21 cellular contexts compared by ENCODE assay signal in genomic region chr14:64940336-64940910, GRCh38. TPM values are rescaled to one million over a fixed set of nuclear protein-coding genes. Genes with fewer than 3 reads are reported as not detected.
DNase-seq lines count a peak whose midpoint lies in the region; ATAC-seq and TF ChIP-seq lines count a peak whose summit lies in the region.
"Had no signal": no experiment of that assay in that cellular context is flagged by ENCODE, and none has a peak within 500 bp of the region (broad histone marks: within the 10 kb centered on the region; RNA-seq: fewer than 3 reads in every experiment).

No MANE protein-coding gene starts in this region.

- DNase-seq in activated CD4-positive, alpha-beta memory T cell treated with anti-CD3 and anti-CD28 coated beads for 36 hours, result no peak
- DNase-seq in activated CD4-positive, alpha-beta memory T cell treated with anti-CD3 and anti-CD28 coated beads, Interleukin-2, amount 10 ng/mL, durations not matched to agents 7 days and 5 days, result no peak
- DNase-seq in DMS79 treated with DMSO at 0.1 percent for 48 hours (lab: John Stamatoyannopoulos, UW) (peak; percentile 82), body of pancreas (no peak), NCI-H2029 treated with DMSO at 0.1 percent for 48 hours (lab: John Stamatoyannopoulos, UW) (no peak), tibial nerve (ENCODE audit: low spot score in 2 of 2) (no peak), GM20000 (ENCODE audit: low spot score) (no peak)
- DNase-seq in naive thymus-derived CD4-positive, alpha-beta T cell, result peak in 1 of 9 donors; percentile 8
- DNase-seq: activated B cell treated with CpG ODN at 0.5 μM for 24 hours; activated effector memory CD4-positive, alpha-beta T cell treated with Interleukin-2 at 50 U/mL for 16 hours; anterior cingulate cortex; effector memory CD4-positive, alpha-beta T cell; glutamatergic neuron; KBM-7; left ventricle myocardium inferior; NCI-H1930; NCI-H526 had no signal

- POLR2A ChIA-PET in activated CD4-positive, alpha-beta memory T cell treated with anti-CD3 and anti-CD28 coated beads for 36 hours (lab: Charles Lee), result interaction anchor here (0.6 kb wide), 1 partner anchor 117 kb away, joined by 5 read pairs; no protein-coding TSS in a partner anchor
- POLR2A ChIA-PET in activated CD4-positive, alpha-beta memory T cell treated with anti-CD3 and anti-CD28 coated beads, Interleukin-2, amount 10 ng/mL, durations not matched to agents 7 days and 5 days (lab: Charles Lee), result interaction anchor here (1.6 to 1.8 kb wide), 2 partner anchors 16 to 26 kb away, joined by 4 to 5 read pairs; partner anchors contain the start of gene CHURC1
- POLR2A ChIA-PET in naive thymus-derived CD4-positive, alpha-beta T cell (lab: Charles Lee), result interaction anchor here (0.5 to 1.1 kb wide), 3 partner anchors 13 to 47 kb away, joined by 3 to 7 read pairs (median 4); partner anchors contain the start of gene FNTB

- WGBS in body of pancreas, 2 donors, result 90 to 94% methylated on average over 3 of the region's 3 CpGs
- WGBS in tibial nerve, 2 donors, result 86 to 89% methylated on average over 3 of the region's 3 CpGs

- H3K9me3 ChIP-seq in body of pancreas, result no peaks in the 10 kb centered on the region
- no peaks in the 10 kb centered on the region for H3K9me3 ChIP-seq in naive thymus-derived CD4-positive, alpha-beta T cell (ENCODE audit: control insufficient read depth in 2 of 3, low read length in 3 of 3)
- no peaks in the 10 kb centered on the region for H3K9me3 ChIP-seq in tibial nerve
- H3K9me3 ChIP-seq: left ventricle myocardium inferior, SJSA1 had no signal

- H3K4me3 Mint-ChIP-seq in activated CD4-positive, alpha-beta memory T cell treated with anti-CD3 and anti-CD28 coated beads for 36 hours, result no peak overlapping the region
- no peak overlapping the region for H3K4me3 Mint-ChIP-seq in activated CD4-positive, alpha-beta memory T cell treated with anti-CD3 and anti-CD28 coated beads, Interleukin-2, amount 10 ng/mL, durations not matched to agents 7 days and 5 days
- H3K4me3 Mint-ChIP-seq in naive thymus-derived CD4-positive, alpha-beta T cell, result peak overlapping the region in 2 of 10 donors; percentile 10 to 28
- H3K4me3 Mint-ChIP-seq: activated B cell treated with CpG ODN at 0.5 μM for 24 hours; CD14-positive monocyte; T-helper 2 cell treated with Interferon-gamma antibody and Interleukin-4, amounts not matched to agents 5 μg/mL and 100 μg/mL, for 36 hours had no signal

- H3K27me3 ChIP-seq in body of pancreas (no peaks in the 10 kb centered on the region), tibial nerve (no peaks in the 10 kb centered on the region)
- H3K27me3 ChIP-seq in naive thymus-derived CD4-positive, alpha-beta T cell (ENCODE audit: control insufficient read depth in 2 of 2, insufficient read depth in 2 of 2, low read length in 2 of 2), result no peaks in the 10 kb centered on the region
- H3K27me3 ChIP-seq: SJSA1 had no signal

- TF ChIP-seq POLR2A in body of pancreas (IDR thresholded peaks at IDR 0.05) (no peak), tibial nerve (IDR thresholded peaks at IDR 0.05) (no peak)

- peaks cover 15% of the 10 kb centered on the region for H3K36me3 Mint-ChIP-seq in activated CD4-positive, alpha-beta memory T cell treated with anti-CD3 and anti-CD28 coated beads for 36 hours
- peaks cover 47% of the 10 kb centered on the region for H3K36me3 Mint-ChIP-seq in activated CD4-positive, alpha-beta memory T cell treated with anti-CD3 and anti-CD28 coated beads, Interleukin-2, amount 10 ng/mL, durations not matched to agents 7 days and 5 days (ENCODE audit: low read depth)
- peaks cover 8 to 49% (median 18%) of the 10 kb centered on the region in 5 donors for H3K36me3 Mint-ChIP-seq in naive thymus-derived CD4-positive, alpha-beta T cell

- no peaks in the 10 kb centered on the region for H3K27me3 Mint-ChIP-seq in activated CD4-positive, alpha-beta memory T cell treated with anti-CD3 and anti-CD28 coated beads for 36 hours
- H3K27me3 Mint-ChIP-seq in activated CD4-positive, alpha-beta memory T cell treated with anti-CD3 and anti-CD28 coated beads, Interleukin-2, amount 10 ng/mL, durations not matched to agents 7 days and 5 days, result no peaks in the 10 kb centered on the region
- H3K27me3 Mint-ChIP-seq in naive thymus-derived CD4-positive, alpha-beta T cell, result no peaks in the 10 kb centered on the region
- H3K27me3 Mint-ChIP-seq: activated B cell treated with CpG ODN at 0.5 μM for 24 hours had no signal

- TF ChIP-seq EP300 in tibial nerve (IDR thresholded peaks at IDR 0.05), result no peak

- H3K4me1 ChIP-seq in body of pancreas (peaks cover 73% of the 10 kb centered on the region), tibial nerve (peaks cover 0 to 16% (median 0%) of the 10 kb centered on the region in 4 donors)
- peaks cover 0 to 10% of the 10 kb centered on the region in 2 donors for H3K4me1 ChIP-seq in naive thymus-derived CD4-positive, alpha-beta T cell (ENCODE audit: control insufficient read depth in 2 of 2, insufficient read depth in 2 of 2, low read length in 2 of 2)
- H3K4me1 ChIP-seq: SJSA1 had no signal

- H3K4me3 ChIP-seq in body of pancreas (no peak overlapping the region), tibial nerve (no peak overlapping the region)
- H3K4me3 ChIP-seq in naive thymus-derived CD4-positive, alpha-beta T cell (ENCODE audit: low read length), result no peak overlapping the region
- H3K4me3 ChIP-seq: left ventricle myocardium inferior, SJSA1 had no signal

- peaks cover 52% of the 10 kb centered on the region for H3K4me1 Mint-ChIP-seq in activated CD4-positive, alpha-beta memory T cell treated with anti-CD3 and anti-CD28 coated beads for 36 hours (ENCODE audit: low read depth)
- peaks cover 36% of the 10 kb centered on the region for H3K4me1 Mint-ChIP-seq in activated CD4-positive, alpha-beta memory T cell treated with anti-CD3 and anti-CD28 coated beads, Interleukin-2, amount 10 ng/mL, durations not matched to agents 7 days and 5 days
- peaks cover 35 to 97% (median 86%) of the 10 kb centered on the region in 7 donors for H3K4me1 Mint-ChIP-seq in naive thymus-derived CD4-positive, alpha-beta T cell

- no peak for ATAC-seq in body of pancreas
- ATAC-seq in naive thymus-derived CD4-positive, alpha-beta T cell, result no peak

- H3K36me3 ChIP-seq in body of pancreas (replicated peaks in 1 of 2; ENCODE audit: insufficient read depth in 1 of 2, low read depth in 2 of 2) (no peaks in the 10 kb centered on the region), tibial nerve (peaks cover 0 to 66% (median 0%) of the 10 kb centered on the region in 3 donors)
- H3K36me3 ChIP-seq in naive thymus-derived CD4-positive, alpha-beta T cell (ENCODE audit: control insufficient read depth in 2 of 3, insufficient read depth in 3 of 3, low read length in 3 of 3), result peaks cover 0 to 21% (median 3%) of the 10 kb centered on the region in 3 experiments
- H3K36me3 ChIP-seq: left ventricle myocardium inferior, SJSA1 had no signal

- peak overlapping the region in 3 of 4 donors; percentile 4 to 77 (median 70) for H3K27ac ChIP-seq in body of pancreas
- no peak overlapping the region for H3K27ac ChIP-seq in naive thymus-derived CD4-positive, alpha-beta T cell (ENCODE audit: low read depth, low read length)
- H3K27ac ChIP-seq in tibial nerve, result no peak overlapping the region
- H3K27ac ChIP-seq: left ventricle myocardium inferior, SJSA1 had no signal

- intact Hi-C loops in activated CD4-positive, alpha-beta memory T cell treated with anti-CD3 and anti-CD28 coated beads for 36 hours (cut with micrococcal nuclease), result no loop called here
- intact Hi-C loops in body of pancreas (cut with DNase I), result no loop called here
- intact Hi-C loops in naive thymus-derived CD4-positive, alpha-beta T cell (cut with micrococcal nuclease), result loop anchor here in 1 of 2 donors (5.0 kb wide), 1 partner anchor 33 kb away; no protein-coding TSS in a partner anchor

- no peak for TF ChIP-seq CTCF in body of pancreas (IDR thresholded peaks at IDR 0.05)
- TF ChIP-seq CTCF in tibial nerve (IDR thresholded peaks at IDR 0.05), result no peak
- TF ChIP-seq CTCF in GM20000 (IDR thresholded peaks at IDR 0.05; ENCODE audit: extremely low read depth, missing control alignments), result no peak

- H3K27ac Mint-ChIP-seq in activated CD4-positive, alpha-beta memory T cell treated with anti-CD3 and anti-CD28 coated beads for 36 hours, result peak overlapping the region; percentile 4
- H3K27ac Mint-ChIP-seq in activated CD4-positive, alpha-beta memory T cell treated with anti-CD3 and anti-CD28 coated beads, Interleukin-2, amount 10 ng/mL, durations not matched to agents 7 days and 5 days, result no peak overlapping the region
- peak overlapping the region in 8 of 9 donors; percentile 12 to 88 (median 76) for H3K27ac Mint-ChIP-seq in naive thymus-derived CD4-positive, alpha-beta T cell
- H3K27ac Mint-ChIP-seq: activated B cell treated with CpG ODN at 0.5 μM for 24 hours; T-helper 2 cell treated with Interferon-gamma antibody and Interleukin-4, amounts not matched to agents 5 μg/mL and 100 μg/mL, for 36 hours had no signal

- no peaks in the 10 kb centered on the region for H3K9me3 Mint-ChIP-seq in activated CD4-positive, alpha-beta memory T cell treated with anti-CD3 and anti-CD28 coated beads for 36 hours
- H3K9me3 Mint-ChIP-seq in activated CD4-positive, alpha-beta memory T cell treated with anti-CD3 and anti-CD28 coated beads, Interleukin-2, amount 10 ng/mL, durations not matched to agents 7 days and 5 days, result no peaks in the 10 kb centered on the region
- H3K9me3 Mint-ChIP-seq in naive thymus-derived CD4-positive, alpha-beta T cell, result no peaks in the 10 kb centered on the region
- H3K9me3 Mint-ChIP-seq: activated B cell treated with CpG ODN at 0.5 μM for 24 hours; CD14-positive monocyte; T-helper 2 cell treated with Interferon-gamma antibody and Interleukin-4, amounts not matched to agents 5 μg/mL and 100 μg/mL, for 36 hours had no signal

- CTCF ChIA-PET in activated CD4-positive, alpha-beta memory T cell treated with anti-CD3 and anti-CD28 coated beads for 36 hours (lab: Charles Lee), result interaction anchor here (2.2 kb wide), 1 partner anchor 48 kb away, joined by 9 read pairs; no protein-coding TSS in a partner anchor
- CTCF ChIA-PET in activated CD4-positive, alpha-beta memory T cell treated with anti-CD3 and anti-CD28 coated beads, Interleukin-2, amount 10 ng/mL, durations not matched to agents 7 days and 5 days (lab: Charles Lee), result no interaction called here
- CTCF ChIA-PET in naive thymus-derived CD4-positive, alpha-beta T cell (lab: Charles Lee), result interaction anchor here (1.9 kb wide), 1 partner anchor 49 kb away, joined by 5 read pairs; no protein-coding TSS in a partner anchor

RNA-seq across cellular contexts. Expression of gene GPX2, which starts 2.1 kb away (rescaled TPM):
- not detected for total RNA-seq in activated CD4-positive, alpha-beta memory T cell treated with anti-CD3 and anti-CD28 coated beads for 36 hours
- total RNA-seq in activated CD4-positive, alpha-beta memory T cell treated with anti-CD3 and anti-CD28 coated beads, Interleukin-2, amount 10 ng/mL, durations not matched to agents 7 days and 5 days, result not detected
- 10 to 100 TPM; 14.3 to 26.7 TPM for total RNA-seq in body of pancreas
- total RNA-seq in naive thymus-derived CD4-positive, alpha-beta T cell, result not detected
- polyA plus RNA-seq in naive thymus-derived CD4-positive, alpha-beta T cell, result not detected
- total RNA-seq in tibial nerve, result not detected
- total RNA-seq: activated B cell treated with CpG ODN at 0.5 μM for 24 hours, left ventricle myocardium inferior, SJSA1, temporal lobe had no signal
- polyA plus RNA-seq: CD14-positive monocyte had no signal

RNA-seq across cellular contexts. Expression of gene CHURC1, which starts 26.2 kb away (rescaled TPM):
- 10 to 100 TPM; 61.7 to 62.6 TPM for total RNA-seq in activated CD4-positive, alpha-beta memory T cell treated with anti-CD3 and anti-CD28 coated beads for 36 hours
- 10 to 100 TPM; 80.6 to 91.1 TPM for total RNA-seq in activated CD4-positive, alpha-beta memory T cell treated with anti-CD3 and anti-CD28 coated beads, Interleukin-2, amount 10 ng/mL, durations not matched to agents 7 days and 5 days
- 10 to 100 TPM; 29.1 to 43.2 TPM for total RNA-seq in body of pancreas
- 100 to 1,000 TPM in 2 of 5 experiments, 10 to 100 TPM in 3; 71.9 to 117 (median 80.7) TPM for total RNA-seq in naive thymus-derived CD4-positive, alpha-beta T cell
- 100 to 1,000 TPM; 177 to 204 TPM for polyA plus RNA-seq in naive thymus-derived CD4-positive, alpha-beta T cell
- total RNA-seq in tibial nerve, result 100 to 1,000 TPM in 1 of 4 donors, 10 to 100 TPM in 3; 75.0 to 131 (median 89.1) TPM

RNA-seq across cellular contexts. Expression of gene RAB15, which starts 31.7 kb away (rescaled TPM):
- 1 to 10 TPM; 4.8 to 5.3 TPM for total RNA-seq in activated CD4-positive, alpha-beta memory T cell treated with anti-CD3 and anti-CD28 coated beads for 36 hours
- total RNA-seq in activated CD4-positive, alpha-beta memory T cell treated with anti-CD3 and anti-CD28 coated beads, Interleukin-2, amount 10 ng/mL, durations not matched to agents 7 days and 5 days, result 1 to 10 TPM; 1.5 to 1.7 TPM
- total RNA-seq in body of pancreas (10 to 100 TPM; 10.1 to 19.8 TPM), tibial nerve (1 to 10 TPM in 1 of 4 donors, under 1 TPM in 2, not detected in 1; 0.22 to 2.4 (median 0.42) TPM)
- total RNA-seq in naive thymus-derived CD4-positive, alpha-beta T cell, result 1 to 10 TPM; 4.9 to 7.1 (median 5.9) TPM
- 10 to 100 TPM in 1 of 2 donors, 1 to 10 TPM in 1; 4.7 to 11.1 TPM for polyA plus RNA-seq in naive thymus-derived CD4-positive, alpha-beta T cell

RNA-seq across cellular contexts. Expression of gene FNTB, which starts 46.3 kb away (rescaled TPM):
- total RNA-seq in activated CD4-positive, alpha-beta memory T cell treated with anti-CD3 and anti-CD28 coated beads for 36 hours, result 10 to 100 TPM in 1 of 2 experiments, 1 to 10 TPM in 1; 8.8 to 12.3 TPM
- 10 to 100 TPM; 12.3 to 16.1 TPM for total RNA-seq in activated CD4-positive, alpha-beta memory T cell treated with anti-CD3 and anti-CD28 coated beads, Interleukin-2, amount 10 ng/mL, durations not matched to agents 7 days and 5 days
- total RNA-seq in body of pancreas (1 to 10 TPM; 6.7 to 8.6 TPM), tibial nerve (10 to 100 TPM; 21.0 to 34.5 (median 31.0) TPM)
- 10 to 100 TPM; 10.4 to 19.7 (median 12.9) TPM for total RNA-seq in naive thymus-derived CD4-positive, alpha-beta T cell
- polyA plus RNA-seq in naive thymus-derived CD4-positive, alpha-beta T cell, result 1 to 10 TPM; 4.0 to 7.7 TPM

Comparison
In these comparisons a context has a peak if more than half of its experiments do, and no peak if none do; other contexts are left out.
1. H3K27ac ChIP-seq: peak in body of pancreas (3 of 4); none in naive thymus-derived CD4-positive, alpha-beta T cell (single experiment) and tibial nerve (0 of 4).
2. RNA of gene GPX2, which starts 2.1 kb away (total RNA-seq): 14.3 to 26.7 TPM in body of pancreas; not detected in activated CD4-positive, alpha-beta memory T cell treated with anti-CD3 and anti-CD28 coated beads, Interleukin-2, amount 10 ng/mL, durations not matched to agents 7 days and 5 days, not detected in activated CD4-positive, alpha-beta memory T cell treated with anti-CD3 and anti-CD28 coated beads for 36 hours, not detected in naive thymus-derived CD4-positive, alpha-beta T cell and not detected in tibial nerve; every median in the first group is over 10 times any median in the second.